ENCODE assay signal across 8 cellular contexts in the genomic region with DNA sequence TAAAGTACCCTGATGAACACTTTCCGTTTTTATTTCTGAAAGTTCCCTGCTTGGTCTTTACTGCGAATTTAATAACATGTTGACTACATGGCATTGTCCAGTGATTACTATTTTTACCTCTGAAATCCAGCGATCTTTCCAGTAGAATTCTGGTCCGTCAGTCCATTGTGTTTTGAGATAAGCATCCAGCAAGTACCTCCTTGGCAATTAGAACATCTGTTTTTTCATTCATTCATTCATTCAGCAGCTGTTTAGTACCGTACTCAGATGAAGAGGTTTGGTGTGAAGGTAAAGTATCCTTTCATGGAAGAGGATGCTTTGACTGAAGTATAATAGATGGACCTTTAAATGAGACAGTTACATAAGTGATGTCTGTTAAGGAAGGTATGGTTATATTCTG. TPM values are rescaled to one million over a fixed set of nuclear protein-coding genes. Genes with fewer than 3 reads are reported as not detected.
DNase-seq lines count a peak whose midpoint lies in the region; ATAC-seq, FAIRE-seq and TF ChIP-seq lines count a peak whose summit lies in the region.

No MANE protein-coding gene starts in this region.

- no peaks in the 10 kb centered on the region for H3K36me3 ChIP-seq in adipocyte (ENCODE audit: control insufficient read depth, insufficient read depth, low read length, severe bottlenecking)
- no peaks in the 10 kb centered on the region for H3K36me3 ChIP-seq in HepG2 (replicated peaks in 1 of 2; ENCODE audit: control insufficient read depth in 1 of 2, insufficient read depth in 2 of 2, low read length in 2 of 2)

- POLR2A ChIA-PET in HepG2 (lab: Yijun Ruan, JAX): no interaction called here

- no peak for TF ChIP-seq RAD21 in HepG2 (CRISPR knock-in tag; IDR thresholded peaks at IDR 0.05)

- WGBS in HepG2 (ENCODE audit: low lambda C conversion rate): 12% methylated on average over 5 of the region's 5 CpGs

- in situ Hi-C loops in HepG2 (cut with HindIII; ENCODE audit: extremely low pct_ligation_motif_present, low pct_unique_long_range_greater_than_20kb): no loop called here

- TF ChIP-seq EP300 in HepG2 (IDR thresholded peaks at IDR 0.05; ENCODE audit: low read depth in 2 of 2, low read length in 2 of 2) (no peak), HepG2 (CRISPR knock-in tag; IDR thresholded peaks at IDR 0.05; ENCODE audit: borderline replicate concordance) (no peak)

- peaks cover 0 to 2% of the 10 kb centered on the region in 2 donors for H3K36me3 Mint-ChIP-seq in activated T-cell treated with anti-CD3 and anti-CD28 coated beads, Interleukin-2, amount 50 U/mL, for 72 hours (ENCODE audit: insufficient read depth in 2 of 2)
- peaks cover 22% of the 10 kb centered on the region for H3K36me3 Mint-ChIP-seq in type B pancreatic cell

- no peaks in the 10 kb centered on the region for H3K9me3 ChIP-seq in adipocyte (ENCODE audit: control insufficient read depth, low read length)
- no peaks in the 10 kb centered on the region for H3K9me3 ChIP-seq in HepG2 (ENCODE audit: low read length)

- intact Hi-C loops in HepG2 (cut with micrococcal nuclease; ENCODE audit: unreplicated experiment): no loop called here

- ATAC-seq in activated T-cell treated with anti-CD3 and anti-CD28 coated beads, Interleukin-2, amount 50 U/mL, for 72 hours (replicated peaks in 1 of 2): no peak
- ATAC-seq in HepG2: no peak

- no peaks in the 10 kb centered on the region for H3K9me3 Mint-ChIP-seq in activated T-cell treated with anti-CD3 and anti-CD28 coated beads, Interleukin-2, amount 50 U/mL, for 72 hours
- H3K9me3 Mint-ChIP-seq in type B pancreatic cell: no peaks in the 10 kb centered on the region

- no peak for FAIRE-seq in HepG2 (lab: Jason Lieb, UNC)

- no peaks in the 10 kb centered on the region for H3K27me3 Mint-ChIP-seq in activated T-cell treated with anti-CD3 and anti-CD28 coated beads, Interleukin-2, amount 50 U/mL, for 72 hours (ENCODE audit: low read depth)
- peaks cover 20% of the 10 kb centered on the region for H3K27me3 Mint-ChIP-seq in type B pancreatic cell

- H3K27ac ChIP-seq in HepG2 (ENCODE audit: extremely low read length, insufficient read depth, low read length): peak overlapping the region; percentile 87

- H3K4me1 ChIP-seq in adipocyte (ENCODE audit: control insufficient read depth, insufficient read depth, low read length): peaks cover 22% of the 10 kb centered on the region
- peaks cover 30% of the 10 kb centered on the region for H3K4me1 ChIP-seq in HepG2 (ENCODE audit: insufficient read depth, low read length)

- H3K4me3 Mint-ChIP-seq in activated T-cell treated with anti-CD3 and anti-CD28 coated beads, Interleukin-2, amount 50 U/mL, for 72 hours: peak overlapping the region; percentile 86 to 96
- peak overlapping the region; percentile 94 for H3K4me3 Mint-ChIP-seq in type B pancreatic cell

- H4K20me1 ChIP-seq in HepG2 (ENCODE audit: insufficient read depth, low read length): peaks cover 24% of the 10 kb centered on the region

- no TSS peak for BruUV-seq in HepG2 (replicated peaks; lab: Mats Ljungman, UMichigan)

- CTCF ChIA-PET in HepG2 (lab: Yijun Ruan, JAX; ENCODE audit: low intra/inter-chr PET ratio, low total read pairs): no interaction called here

- H2AFZ ChIP-seq in HepG2 (ENCODE audit: low read length): no peak overlapping the region

- H3K4me3 ChIP-seq in adipocyte (ENCODE audit: low read length) (peak overlapping the region; percentile 89), HepG2 (replicated peaks in 1 of 3; ENCODE audit: insufficient read depth in 1 of 3, low read depth in 2 of 3, low read length in 3 of 3) (peak overlapping the region; percentile 82 to 95 (median 83))

- H3K9ac ChIP-seq in adipocyte (ENCODE audit: low read length) (peak overlapping the region; percentile 89), HepG2 (ENCODE audit: insufficient read depth, low read depth, low read length) (peak overlapping the region; percentile 85)

- H3K4me2 ChIP-seq in HepG2 (ENCODE audit: low read depth, low read length): peak overlapping the region; percentile 78

- H3K27me3 ChIP-seq in adipocyte (replicated peaks; ENCODE audit: control insufficient read depth, insufficient read depth, low read length): peaks cover 5% of the 10 kb centered on the region
- H3K27me3 ChIP-seq in HepG2 (ENCODE audit: control insufficient read depth in 1 of 2, insufficient read depth in 2 of 2, low read length in 2 of 2): no peaks in the 10 kb centered on the region; a peak in 1 of 5 replicates

- H3K27ac Mint-ChIP-seq in activated T-cell treated with anti-CD3 and anti-CD28 coated beads, Interleukin-2, amount 50 U/mL, for 72 hours: peak overlapping the region; percentile 70
- H3K27ac Mint-ChIP-seq in type B pancreatic cell: peak overlapping the region; percentile 87

- TF ChIP-seq CTCF in HepG2 (CRISPR knock-in tag; IDR thresholded peaks at IDR 0.05): no peak
- TF ChIP-seq CTCF in type B pancreatic cell (conservative IDR thresholded peaks at IDR 0.05): no peak

- DNase-seq in activated T-cell treated with anti-CD3 and anti-CD28 coated beads, Interleukin-2, amount 50 U/mL, for 72 hours: no peak
- no peak for DNase-seq in activated T-cell treated with anti-CD3 and anti-CD28 coated beads, Interleukin-2, amount 50 U/mL, for 1 hour
- DNase-seq in adipocyte (ENCODE audit: low read depth) (peak; percentile 17), HepG2 (ENCODE audit: low spot score) (no peak), type B pancreatic cell (ENCODE audit: extremely low spot score, unreplicated experiment) (no peak), SW480 (ENCODE audit: low spot score) (no peak), NCI-H524 (lab: John Stamatoyannopoulos, UW) (no peak), GDM1 (lab: John Stamatoyannopoulos, UW) (no peak)

- no peak for TF ChIP-seq POLR2A in HepG2 (IDR thresholded peaks at IDR 0.05; ENCODE audit: insufficient read depth in 1 of 2, low read depth in 2 of 2, low read length in 2 of 2)

- H3K79me2 ChIP-seq in HepG2 (ENCODE audit: insufficient read depth, low read length): peaks cover 35% of the 10 kb centered on the region

- peaks cover 45% of the 10 kb centered on the region for H3K4me1 Mint-ChIP-seq in activated T-cell treated with anti-CD3 and anti-CD28 coated beads, Interleukin-2, amount 50 U/mL, for 72 hours (ENCODE audit: low read depth)
- H3K4me1 Mint-ChIP-seq in type B pancreatic cell (ENCODE audit: unreplicated experiment): peaks cover 22% of the 10 kb centered on the region

RNA-seq across cellular contexts. Expression of gene MAPK8, which starts 1.1 kb away (rescaled TPM):
- 10 to 100 TPM; 43.3 to 60.2 TPM for total RNA-seq in activated T-cell treated with anti-CD3 and anti-CD28 coated beads, Interleukin-2, amount 50 U/mL, for 72 hours
- 47.3 and 64.5 TPM in 2 replicates for total RNA-seq in HepG2 (2016; rRNA removed; fragmentation: Illumina TruSeq; extraction: Trizol)
- 38.1 and 43.3 TPM in 2 replicates for total RNA-seq in HepG2 (2016; cell fraction: cytosol; rRNA removed; fragmentation: Illumina TruSeq; extraction: Trizol; ENCODE audit: low read depth)
- total RNA-seq in HepG2 (2016; cell fraction: insoluble cytoplasmic fraction; rRNA removed; fragmentation: Illumina TruSeq; extraction: Trizol): 52.5 and 69.3 TPM in 2 replicates
- 40.8 and 50.0 TPM in 2 replicates for total RNA-seq in HepG2 (2016; cell fraction: membrane; rRNA removed; fragmentation: Illumina TruSeq; extraction: Trizol)
- 47.3 and 50.1 TPM in 2 replicates for total RNA-seq in HepG2 (2016; cell fraction: nucleus; rRNA removed; fragmentation: Illumina TruSeq; extraction: Trizol)
- polyA plus RNA-seq in HepG2 (2011; rRNA removed): 28.9 and 41.6 TPM in 2 replicates
- polyA plus RNA-seq in HepG2 (2011; cell fraction: cytosol; rRNA removed): 20.5 and 25.1 TPM in 2 replicates
- polyA plus RNA-seq in HepG2 (2011; cell fraction: nucleus; rRNA removed): 23.9 and 28.6 TPM in 2 replicates
- polyA plus RNA-seq in HepG2 (2012): 27.8 and 29.2 TPM in 2 replicates
- 7.5 and 9.5 TPM in 2 replicates for polyA plus RNA-seq in HepG2 (2016; cell fraction: cytosol; fragmentation: Illumina TruSeq; extraction: Trizol; ENCODE audit: low read depth)
- polyA plus RNA-seq in HepG2 (2016; cell fraction: insoluble cytoplasmic fraction; fragmentation: Illumina TruSeq; extraction: Trizol; ENCODE audit: low read depth): 48.2 and 48.3 TPM in 2 replicates
- 18.9 and 25.1 TPM in 2 replicates for polyA plus RNA-seq in HepG2 (2016; cell fraction: membrane; fragmentation: Illumina TruSeq; extraction: Trizol; ENCODE audit: low read depth)
- 49.0 and 52.9 TPM in 2 replicates for polyA plus RNA-seq in HepG2 (2016; cell fraction: nucleus; fragmentation: Illumina TruSeq; extraction: Trizol; ENCODE audit: insufficient read depth, low read depth)
- polyA minus RNA-seq in HepG2 (2011; rRNA and poly(A)+ RNA removed; ENCODE audit: low replicate concordance): 13.2 and 15.2 TPM in 2 replicates
- 20.2 and 27.6 TPM in 2 replicates for polyA minus RNA-seq in HepG2 (2011; cell fraction: cytosol; rRNA and poly(A)+ RNA removed)
- 79.8 and 93.3 TPM in 2 replicates for polyA minus RNA-seq in HepG2 (2011; cell fraction: nucleus; rRNA and poly(A)+ RNA removed)
- 38.9 and 48.4 TPM in 2 replicates for total RNA-seq in type B pancreatic cell (ENCODE audit: low replicate concordance)

RNA-seq across cellular contexts. Expression of gene FRMPD2, which starts 33.1 kb away (rescaled TPM):
- not detected for total RNA-seq in activated T-cell treated with anti-CD3 and anti-CD28 coated beads, Interleukin-2, amount 50 U/mL, for 72 hours
- total RNA-seq in HepG2 (2016; rRNA removed; fragmentation: Illumina TruSeq; extraction: Trizol): 0.76 and 1.3 TPM in 2 replicates
- total RNA-seq in HepG2 (2016; cell fraction: cytosol; rRNA removed; fragmentation: Illumina TruSeq; extraction: Trizol; ENCODE audit: low read depth): not detected in 2 replicates
- 0.77 and 1.4 TPM in 2 replicates for total RNA-seq in HepG2 (2016; cell fraction: insoluble cytoplasmic fraction; rRNA removed; fragmentation: Illumina TruSeq; extraction: Trizol)
- total RNA-seq in HepG2 (2016; cell fraction: membrane; rRNA removed; fragmentation: Illumina TruSeq; extraction: Trizol): 0.22 and 0.38 TPM in 2 replicates
- total RNA-seq in HepG2 (2016; cell fraction: nucleus; rRNA removed; fragmentation: Illumina TruSeq; extraction: Trizol): 2.2 and 3.2 TPM in 2 replicates
- polyA plus RNA-seq in HepG2 (2011; rRNA removed): 0.27 and 0.45 TPM in 2 replicates
- polyA plus RNA-seq in HepG2 (2011; cell fraction: cytosol; rRNA removed): 0.17 TPM in 2 replicates
- 0.58 and 1.5 TPM in 2 replicates for polyA plus RNA-seq in HepG2 (2011; cell fraction: nucleus; rRNA removed)
- 0.16 and 0.21 TPM in 2 replicates for polyA plus RNA-seq in HepG2 (2012)
- polyA plus RNA-seq in HepG2 (2016; cell fraction: cytosol; fragmentation: Illumina TruSeq; extraction: Trizol; ENCODE audit: low read depth): not detected in 2 replicates
- 0.44 and 0.58 TPM in 2 replicates for polyA plus RNA-seq in HepG2 (2016; cell fraction: insoluble cytoplasmic fraction; fragmentation: Illumina TruSeq; extraction: Trizol; ENCODE audit: low read depth)
- polyA plus RNA-seq in HepG2 (2016; cell fraction: membrane; fragmentation: Illumina TruSeq; extraction: Trizol; ENCODE audit: low read depth): 0.09 and 0.22 TPM in 2 replicates
- polyA plus RNA-seq in HepG2 (2016; cell fraction: nucleus; fragmentation: Illumina TruSeq; extraction: Trizol; ENCODE audit: insufficient read depth, low read depth): 1.5 and 2.0 TPM in 2 replicates
- 1.4 TPM in 1 of 2 replicates, not detected in the other for polyA minus RNA-seq in HepG2 (2011; rRNA and poly(A)+ RNA removed; ENCODE audit: low replicate concordance)
- 0.20 TPM in 1 of 2 replicates, not detected in the other for polyA minus RNA-seq in HepG2 (2011; cell fraction: cytosol; rRNA and poly(A)+ RNA removed)
- polyA minus RNA-seq in HepG2 (2011; cell fraction: nucleus; rRNA and poly(A)+ RNA removed): 2.0 and 2.2 TPM in 2 replicates
- total RNA-seq in type B pancreatic cell (ENCODE audit: low replicate concordance): 0.80 and 1.1 TPM in 2 replicates
